ENCODE assay signal across 24 cellular contexts in genomic region chr6:161115468-161115867, GRCh38.
DNase-seq lines count a peak whose midpoint lies in the region; ATAC-seq and TF ChIP-seq lines count a peak whose summit lies in the region.
"Had no signal": no experiment of that assay in that cellular context is flagged by ENCODE, and none has a peak within 500 bp of the region (broad histone marks: within the 10 kb centered on the region; RNA-seq: fewer than 3 reads in every experiment).

No MANE protein-coding gene starts in this region.

- no peaks in the 10 kb centered on the region for H3K27me3 Mint-ChIP-seq in activated naive CD8-positive, alpha-beta T cell
- no peaks in the 10 kb centered on the region for H3K27me3 Mint-ChIP-seq in activated naive CD8-positive, alpha-beta T cell treated with anti-CD3 and anti-CD28 coated beads, Interleukin-2, amount 50 U/mL, for 24 hours
- H3K27me3 Mint-ChIP-seq in activated CD8-positive, alpha-beta T cell treated with anti-CD3 and anti-CD28 coated beads for 36 hours, result no peaks in the 10 kb centered on the region
- no peaks in the 10 kb centered on the region for H3K27me3 Mint-ChIP-seq in stimulated activated memory B cell treated with anti-CD40 and anti-IgM and Interleukin-4, amounts not matched to agents 10 μg/mL and 1 μg/mL and 100 μg/mL, for 72 hours
- H3K27me3 Mint-ChIP-seq: activated naive CD8-positive, alpha-beta T cell treated with anti-CD3 and anti-CD28 coated beads, Interleukin-2, amount 10 ng/mL, durations not matched to agents 7 days and 5 days had no signal

- TF ChIP-seq CTCF in activated CD8-positive, alpha-beta T cell treated with anti-CD3 and anti-CD28 coated beads for 36 hours (IDR thresholded peaks at IDR 0.05), result no peak
- no peak for TF ChIP-seq CTCF in foreskin keratinocyte (conservative IDR thresholded peaks at IDR 0.05)

- H3K36me3 Mint-ChIP-seq in activated naive CD8-positive, alpha-beta T cell, result peaks cover 43% of the 10 kb centered on the region
- peaks cover 75% of the 10 kb centered on the region for H3K36me3 Mint-ChIP-seq in activated naive CD8-positive, alpha-beta T cell treated with anti-CD3 and anti-CD28 coated beads, Interleukin-2, amount 50 U/mL, for 24 hours (ENCODE audit: low read depth)
- peaks cover 70% of the 10 kb centered on the region for H3K36me3 Mint-ChIP-seq in activated CD8-positive, alpha-beta T cell treated with anti-CD3 and anti-CD28 coated beads for 36 hours (ENCODE audit: low read depth)
- peaks cover 82% of the 10 kb centered on the region for H3K36me3 Mint-ChIP-seq in stimulated activated memory B cell treated with anti-CD40 and anti-IgM and Interleukin-4, amounts not matched to agents 10 μg/mL and 1 μg/mL and 100 μg/mL, for 72 hours

- H3K27ac ChIP-seq in foreskin keratinocyte, result no peak overlapping the region
- H3K27ac ChIP-seq: body of pancreas, C4-2B, thoracic aorta had no signal

- DNase-seq in activated naive CD8-positive, alpha-beta T cell treated with anti-CD3 and anti-CD28 coated beads, Interleukin-2, amount 50 U/mL, for 24 hours, result no peak
- DNase-seq in activated CD8-positive, alpha-beta T cell treated with anti-CD3 and anti-CD28 coated beads for 36 hours, result no peak
- DNase-seq in foreskin keratinocyte (no peak), epidermal melanocyte (ENCODE audit: insufficient read length, low spot score) (no peak)
- DNase-seq: ACHN; activated CD4-positive, alpha-beta T cell treated with anti-CD3 and anti-CD28 coated beads for 48 hours; activated naive CD8-positive, alpha-beta T cell treated with anti-CD3 and anti-CD28 coated beads, Interleukin-2, amount 10 ng/mL, durations not matched to agents 7 days and 5 days; body of pancreas; endodermal cell; left cardiac atrium; NCI-H1417; NCI-H2171; NCI-H526; SIG-M5; T-helper 1 cell had no signal

- H3K9me3 Mint-ChIP-seq in activated naive CD8-positive, alpha-beta T cell (ENCODE audit: low read depth), result peaks cover 8% of the 10 kb centered on the region
- peaks cover 5% of the 10 kb centered on the region for H3K9me3 Mint-ChIP-seq in activated naive CD8-positive, alpha-beta T cell treated with anti-CD3 and anti-CD28 coated beads, Interleukin-2, amount 50 U/mL, for 24 hours
- H3K9me3 Mint-ChIP-seq in activated CD8-positive, alpha-beta T cell treated with anti-CD3 and anti-CD28 coated beads for 36 hours, result peaks cover 5% of the 10 kb centered on the region
- H3K9me3 Mint-ChIP-seq in stimulated activated memory B cell treated with anti-CD40 and anti-IgM and Interleukin-4, amounts not matched to agents 10 μg/mL and 1 μg/mL and 100 μg/mL, for 72 hours, result peaks cover 7% of the 10 kb centered on the region

- ATAC-seq in activated naive CD8-positive, alpha-beta T cell treated with anti-CD3 and anti-CD28 coated beads, Interleukin-2, amount 50 U/mL, for 24 hours, result no peak
- ATAC-seq in HG02884 (IDR thresholded peaks at IDR 0.05; ENCODE audit: unreplicated experiment), result peak; percentile 69
- no peak for ATAC-seq in activated CD8-positive, alpha-beta T cell treated with anti-CD3 and anti-CD28 coated beads for 36 hours
- peak; percentile 68 for ATAC-seq in stimulated activated memory B cell treated with anti-CD40 and anti-IgM and Interleukin-4, amounts not matched to agents 10 μg/mL and 1 μg/mL and 100 μg/mL, for 72 hours
- no peak for ATAC-seq in GM19397 (IDR thresholded peaks at IDR 0.05; ENCODE audit: unreplicated experiment)
- no peak for ATAC-seq in foreskin keratinocyte
- ATAC-seq: body of pancreas, HCT116, left cardiac atrium, sciatic nerve had no signal

- H3K4me3 Mint-ChIP-seq in activated naive CD8-positive, alpha-beta T cell, result no peak overlapping the region
- no peak overlapping the region for H3K4me3 Mint-ChIP-seq in activated naive CD8-positive, alpha-beta T cell treated with anti-CD3 and anti-CD28 coated beads, Interleukin-2, amount 50 U/mL, for 24 hours
- no peak overlapping the region for H3K4me3 Mint-ChIP-seq in activated CD8-positive, alpha-beta T cell treated with anti-CD3 and anti-CD28 coated beads for 36 hours
- no peak overlapping the region for H3K4me3 Mint-ChIP-seq in stimulated activated memory B cell treated with anti-CD40 and anti-IgM and Interleukin-4, amounts not matched to agents 10 μg/mL and 1 μg/mL and 100 μg/mL, for 72 hours
- H3K4me3 Mint-ChIP-seq: activated naive CD8-positive, alpha-beta T cell treated with anti-CD3 and anti-CD28 coated beads, Interleukin-2, amount 10 ng/mL, durations not matched to agents 7 days and 5 days; endodermal cell; nephron had no signal

- H3K27ac Mint-ChIP-seq in activated naive CD8-positive, alpha-beta T cell, result peak overlapping the region; percentile 42
- no peak overlapping the region for H3K27ac Mint-ChIP-seq in activated naive CD8-positive, alpha-beta T cell treated with anti-CD3 and anti-CD28 coated beads, Interleukin-2, amount 50 U/mL, for 24 hours
- H3K27ac Mint-ChIP-seq in activated CD8-positive, alpha-beta T cell treated with anti-CD3 and anti-CD28 coated beads for 36 hours, result peak overlapping the region; percentile 21
- H3K27ac Mint-ChIP-seq in stimulated activated memory B cell treated with anti-CD40 and anti-IgM and Interleukin-4, amounts not matched to agents 10 μg/mL and 1 μg/mL and 100 μg/mL, for 72 hours, result peak overlapping the region; percentile 78
- H3K27ac Mint-ChIP-seq: activated naive CD8-positive, alpha-beta T cell treated with anti-CD3 and anti-CD28 coated beads, Interleukin-2, amount 10 ng/mL, durations not matched to agents 7 days and 5 days; endodermal cell; nephron had no signal

- H3K4me1 Mint-ChIP-seq in activated naive CD8-positive, alpha-beta T cell (ENCODE audit: low read depth), result peaks cover 16% of the 10 kb centered on the region
- H3K4me1 Mint-ChIP-seq in activated naive CD8-positive, alpha-beta T cell treated with anti-CD3 and anti-CD28 coated beads, Interleukin-2, amount 50 U/mL, for 24 hours, result peaks cover 10% of the 10 kb centered on the region
- H3K4me1 Mint-ChIP-seq in activated CD8-positive, alpha-beta T cell treated with anti-CD3 and anti-CD28 coated beads for 36 hours (ENCODE audit: low read depth), result peaks cover 16% of the 10 kb centered on the region
- peaks cover 7% of the 10 kb centered on the region for H3K4me1 Mint-ChIP-seq in stimulated activated memory B cell treated with anti-CD40 and anti-IgM and Interleukin-4, amounts not matched to agents 10 μg/mL and 1 μg/mL and 100 μg/mL, for 72 hours
- H3K4me1 Mint-ChIP-seq: endodermal cell, nephron had no signal

- POLR2A ChIA-PET in activated CD8-positive, alpha-beta T cell treated with anti-CD3 and anti-CD28 coated beads for 36 hours (lab: Charles Lee), result no interaction called here

- H3K27me3 ChIP-seq in foreskin keratinocyte, result no peaks in the 10 kb centered on the region
- H3K27me3 ChIP-seq: body of pancreas had no signal

- intact Hi-C loops in activated CD8-positive, alpha-beta T cell treated with anti-CD3 and anti-CD28 coated beads for 36 hours (cut with micrococcal nuclease), result loop anchor here (10.0 kb wide), 1 partner anchor 181 kb away; no protein-coding TSS in a partner anchor

- CTCF ChIA-PET in activated CD8-positive, alpha-beta T cell treated with anti-CD3 and anti-CD28 coated beads for 36 hours (lab: Charles Lee), result interaction anchor here (1.3 to 1.7 kb wide), 2 partner anchors 255 to 258 kb away, joined by 5 to 6 read pairs; no protein-coding TSS in a partner anchor

- no peaks in the 10 kb centered on the region for H3K4me1 ChIP-seq in foreskin keratinocyte
- H3K4me1 ChIP-seq: body of pancreas had no signal

Comparison
In these comparisons a context has a peak if more than half of its experiments do, and no peak if none do; other contexts are left out.
1. ATAC-seq: peak in HG02884 (single experiment) and stimulated activated memory B cell treated with anti-CD40 and anti-IgM and Interleukin-4, amounts not matched to agents 10 μg/mL and 1 μg/mL and 100 μg/mL, for 72 hours (single experiment); none in activated naive CD8-positive, alpha-beta T cell treated with anti-CD3 and anti-CD28 coated beads, Interleukin-2, amount 50 U/mL, for 24 hours (single experiment), activated CD8-positive, alpha-beta T cell treated with anti-CD3 and anti-CD28 coated beads for 36 hours (single experiment), GM19397 (single experiment) and foreskin keratinocyte (single experiment).